In genomic region chr1:50605186-50605875, GRCh38 we compare ENCODE assay signal across 8 cellular contexts.
DNase-seq lines count a peak whose midpoint lies in the region; ATAC-seq and TF ChIP-seq lines count a peak whose summit lies in the region.

No MANE protein-coding gene starts in this region.

- ATAC-seq in Panc1, result peak; percentile 83
- ATAC-seq in upper lobe of right lung, result peak; percentile 76
- no peak for ATAC-seq in HG03565 (IDR thresholded peaks at IDR 0.05; ENCODE audit: unreplicated experiment)

- POLR2A ChIA-PET in Panc1 (lab: Charles Lee), result interaction anchor here (0.6 kb wide), 1 partner anchor 102 kb away, joined by 10 read pairs; no protein-coding TSS in a partner anchor

- H3K9me3 ChIP-seq in Panc1 (ENCODE audit: control insufficient read depth, insufficient read depth, low read depth, low read length) (no peaks in the 10 kb centered on the region), upper lobe of right lung (no peaks in the 10 kb centered on the region)

- H3K36me3 ChIP-seq in Panc1 (ENCODE audit: control insufficient read depth, insufficient read depth, low read length), result no peaks in the 10 kb centered on the region
- no peaks in the 10 kb centered on the region for H3K36me3 ChIP-seq in upper lobe of right lung

- no peak overlapping the region for H3K4me3 ChIP-seq in Jurkat, Clone E6-1 (ENCODE audit: low read length)
- H3K4me3 ChIP-seq in Panc1 (ENCODE audit: low read depth in 2 of 2, low read length in 2 of 2) (no peak overlapping the region), upper lobe of right lung (no peak overlapping the region)

- CTCF ChIA-PET in Panc1 (lab: Charles Lee), result interaction anchor here (0.6 to 1.1 kb wide), 3 partner anchors 32 to 237 kb away, joined by 3 to 4 read pairs (median 3); no protein-coding TSS in a partner anchor

- in situ Hi-C loops in Panc1 (cut with HindIII; ENCODE audit: low pct_unique_long_range_greater_than_20kb, low sequenced_read_pairs), result no loop called here

- peak; percentile 65 for DNase-seq in SIG-M5 treated with dmso at 0.1 percent for 504 hours (lab: John Stamatoyannopoulos, UW; ENCODE audit: unreplicated experiment)
- DNase-seq in SIG-M5 (lab: John Stamatoyannopoulos, UW), result no peak
- peak; percentile 12 for DNase-seq in Jurkat, Clone E6-1 (ENCODE audit: low read depth, low spot score)
- DNase-seq in Panc1 (ENCODE audit: low read depth, low spot score), result peak; percentile 41
- DNase-seq in fibroblast of peridontal ligament (ENCODE audit: extremely low read depth), result peak; percentile 57
- DNase-seq in upper lobe of right lung, result no peak
- no peak for DNase-seq in cortex of kidney (lab: John Stamatoyannopoulos, UW)

- TF ChIP-seq CTCF in Panc1 (IDR thresholded peaks at IDR 0.05) (peak; percentile 64; the same call in 1 of the 2 replicates), upper lobe of right lung (IDR thresholded peaks at IDR 0.05) (peak; percentile 34)

- H3K27me3 ChIP-seq in Panc1 (ENCODE audit: control insufficient read depth, insufficient read depth, low read length) (no peaks in the 10 kb centered on the region), upper lobe of right lung (no peaks in the 10 kb centered on the region)

- H3K4me1 ChIP-seq in Panc1 (ENCODE audit: control insufficient read depth, insufficient read depth, low read length) (peaks cover 17% of the 10 kb centered on the region; the same call in 1 of the 2 replicates), upper lobe of right lung (peaks cover 4% of the 10 kb centered on the region)

- H3K27ac ChIP-seq in Panc1 (ENCODE audit: low read length), result no peak overlapping the region
- no peak overlapping the region for H3K27ac ChIP-seq in upper lobe of right lung

- no TSS peak for BruUV-seq in Panc1 (replicated peaks; lab: Mats Ljungman, UMichigan)

- intact Hi-C loops in Panc1 (cut with micrococcal nuclease; ENCODE audit: unreplicated experiment) (loop anchor here (1.0 kb wide), 1 partner anchor 237 kb away; no protein-coding TSS in a partner anchor), upper lobe of right lung (cut with DNase I) (no loop called here)

Comparison
In these comparisons a context has a peak if more than half of its experiments do, and no peak if none do; other contexts are left out.
1. DNase-seq: peak in SIG-M5 treated with dmso at 0.1 percent for 504 hours (single experiment), Jurkat, Clone E6-1 (single experiment), Panc1 (single experiment) and fibroblast of peridontal ligament (single experiment); none in SIG-M5 (single experiment), upper lobe of right lung (single experiment) and cortex of kidney (single experiment).